25 cellular contexts compared by ENCODE assay signal in the genomic region with DNA sequence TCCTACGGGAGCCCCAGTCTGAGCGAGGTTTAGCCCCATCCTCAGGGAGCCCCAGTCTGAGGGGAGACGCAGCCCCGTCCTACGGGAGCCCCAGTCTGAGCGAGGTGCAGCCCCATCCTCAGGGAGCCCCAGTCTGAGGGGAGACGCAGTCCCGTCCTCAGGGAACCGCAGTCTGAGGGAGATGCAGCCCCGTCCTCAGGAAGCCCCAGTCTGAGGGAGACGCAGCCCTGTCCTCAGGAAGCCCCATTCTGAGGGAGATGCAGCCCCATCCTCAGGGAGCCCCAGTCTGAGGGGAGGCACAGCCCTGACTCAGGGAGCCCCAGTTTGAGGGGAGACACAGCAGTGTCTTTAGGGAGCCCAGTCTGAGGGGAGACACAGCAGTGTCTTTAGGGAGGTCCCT. TPM values are rescaled to one million over a fixed set of nuclear protein-coding genes. Genes with fewer than 3 reads are reported as not detected.
A peak's percentile ranks its signal among the peaks of the same experiment; 100 is the strongest.
DNase-seq lines count a peak whose midpoint lies in the region; ATAC-seq and TF ChIP-seq lines count a peak whose summit lies in the region.
"Had no signal": no experiment of that assay in that cellular context is flagged by ENCODE, and none has a peak within 500 bp of the region (broad histone marks: within the 10 kb centered on the region; RNA-seq: fewer than 3 reads in every experiment).

No MANE protein-coding gene starts in this region.

- in situ Hi-C loops in mammary epithelial cell (cut with MboI; ENCODE audit: low sequenced_read_pairs in 2 of 2): no loop called here
- in situ Hi-C loops in IMR-90 (cut with MboI; ENCODE audit: low sequenced_read_pairs): no loop called here

- no peak overlapping the region for H3K9ac ChIP-seq in mammary epithelial cell (ENCODE audit: insufficient read depth, low read length)
- H3K9ac ChIP-seq in IMR-90 (ENCODE audit: low read depth, low read length): no peak overlapping the region
- H3K9ac ChIP-seq: KMS-11 had no signal

- H3K27me3 ChIP-seq in mammary epithelial cell (ENCODE audit: insufficient read depth, low read length) (no peaks in the 10 kb centered on the region), IMR-90 (ENCODE audit: control insufficient read depth, insufficient read depth, low read length) (no peaks in the 10 kb centered on the region), lower lobe of right lung (ENCODE audit: low read depth) (no peaks in the 10 kb centered on the region), A673 (replicated peaks; ENCODE audit: insufficient read depth, low read depth, low read length, poor library complexity) (no peaks in the 10 kb centered on the region)
- H3K27me3 ChIP-seq: sigmoid colon had no signal

- no peak for ATAC-seq in IMR-90 (ENCODE audit: low read depth)
- ATAC-seq in lower lobe of right lung: no peak
- no peak for ATAC-seq in stimulated activated memory B cell treated with anti-CD40 and anti-IgM and Interleukin-4, amounts not matched to agents 10 μg/mL and 1 μg/mL and 100 μg/mL, for 72 hours
- ATAC-seq in GM21576 (IDR thresholded peaks at IDR 0.05; ENCODE audit: unreplicated experiment): no peak

- BruUV-seq in MCF 10A (replicated peaks; lab: Mats Ljungman, UMichigan): no TSS peak
- BruUV-seq in mammary epithelial cell (replicated peaks; lab: Mats Ljungman, UMichigan): no TSS peak
- BruUV-seq in IMR-90 (replicated peaks; lab: Mats Ljungman, UMichigan): no TSS peak
- BruUV-seq in A673 (replicated peaks; lab: Mats Ljungman, UMichigan): no TSS peak

- peak overlapping the region; percentile 71 for H3K4ac ChIP-seq in IMR-90 (ENCODE audit: low read depth, low read length)

- no peak for TF ChIP-seq RAD21 in IMR-90 (IDR thresholded peaks at IDR 0.05; ENCODE audit: low read length)

- POLR2A ChIA-PET in MCF 10A (lab: Yijun Ruan, JAX): no interaction called here
- POLR2A ChIA-PET in IMR-90 (lab: Charles Lee; ENCODE audit: unreplicated experiment): no interaction called here
- POLR2A ChIA-PET in A673 (lab: Charles Lee; ENCODE audit: low non-redundant PET): no interaction called here

- peaks cover 15% of the 10 kb centered on the region for H3K9me1 ChIP-seq in IMR-90 (ENCODE audit: insufficient read depth, low read length)

- intact Hi-C loops in MCF 10A (cut with micrococcal nuclease): no loop called here
- intact Hi-C loops in mammary epithelial cell (cut with micrococcal nuclease): loop anchor here (1.0 to 2.0 kb wide), 2 partner anchors 74 to 267 kb away; no protein-coding TSS in a partner anchor
- intact Hi-C loops in IMR-90 (cut with micrococcal nuclease): no loop called here
- intact Hi-C loops in lower lobe of right lung (cut with DNase I): no loop called here
- intact Hi-C loops in A673 (cut with micrococcal nuclease; ENCODE audit: unreplicated experiment): no loop called here

- H3K4me2 ChIP-seq in mammary epithelial cell (ENCODE audit: insufficient read depth, low read depth, low read length) (no peak overlapping the region), IMR-90 (ENCODE audit: low read depth, low read length) (no peak overlapping the region)
- H3K4me2 ChIP-seq: GM23338, KMS-11 had no signal

- no peaks in the 10 kb centered on the region for H3K79me2 ChIP-seq in mammary epithelial cell (ENCODE audit: insufficient read depth, low read length)

- H2BK20ac ChIP-seq in IMR-90 (ENCODE audit: low read depth, low read length): peak overlapping the region; percentile 70; the same call in 1 of the 2 replicates

- no peak overlapping the region for H3K56ac ChIP-seq in IMR-90 (ENCODE audit: extremely low read depth, insufficient read depth, low read length)

- H3K4me3 Mint-ChIP-seq in MCF 10A (ENCODE audit: unreplicated experiment): no peak overlapping the region
- H3K4me3 Mint-ChIP-seq in stimulated activated memory B cell treated with anti-CD40 and anti-IgM and Interleukin-4, amounts not matched to agents 10 μg/mL and 1 μg/mL and 100 μg/mL, for 72 hours: no peak overlapping the region
- H3K4me3 Mint-ChIP-seq: activated CD4-positive, alpha-beta T cell treated with anti-CD3 and anti-CD28 coated beads, Interleukin-2, amount 10 ng/mL, durations not matched to agents 7 days and 5 days; GM23338; type B pancreatic cell had no signal

- no peaks in the 10 kb centered on the region for H3K36me3 ChIP-seq in mammary epithelial cell (ENCODE audit: insufficient read depth, low read length)
- H3K36me3 ChIP-seq in IMR-90 (ENCODE audit: control insufficient read depth, insufficient read depth, low read length): no peaks in the 10 kb centered on the region
- H3K36me3 ChIP-seq in lower lobe of right lung: no peaks in the 10 kb centered on the region
- no peaks in the 10 kb centered on the region for H3K36me3 ChIP-seq in A673 (ENCODE audit: insufficient read depth, low read length, poor library complexity, severe bottlenecking)
- H3K36me3 ChIP-seq: sigmoid colon had no signal

- dilution Hi-C loops in mammary epithelial cell (cut with HindIII; ENCODE audit: low sequenced_read_pairs): no loop called here
- dilution Hi-C loops in IMR-90 (cut with HindIII; ENCODE audit: low sequenced_read_pairs, unreplicated experiment): no loop called here

- CTCF ChIA-PET in MCF 10A (lab: Yijun Ruan, JAX): interaction anchor here (0.7 to 1.1 kb wide), 2 partner anchors 143 to 242 kb away, joined by 3 read pairs; no protein-coding TSS in a partner anchor
- CTCF ChIA-PET in mammary epithelial cell (lab: Charles Lee; ENCODE audit: low non-redundant PET): no interaction called here
- CTCF ChIA-PET in IMR-90 (lab: Yijun Ruan, JAX): no interaction called here
- CTCF ChIA-PET in A673 (lab: Charles Lee): no interaction called here

- no peak overlapping the region for H3K27ac ChIP-seq in mammary epithelial cell (ENCODE audit: insufficient read depth, low read depth, low read length)
- H3K27ac ChIP-seq in IMR-90 (ENCODE audit: insufficient read depth, low read length): no peak overlapping the region
- H3K27ac ChIP-seq in lower lobe of right lung: peak overlapping the region; percentile 53
- H3K27ac ChIP-seq in A673 (ENCODE audit: low read depth, low read length, poor library complexity, severe bottlenecking): no peak overlapping the region
- H3K27ac ChIP-seq: KMS-11, sigmoid colon had no signal

- no peak overlapping the region; the same call in 1 of the 2 replicates for H3K18ac ChIP-seq in IMR-90 (ENCODE audit: low read depth, low read length)

- peak overlapping the region; percentile 68; the same call in 1 of the 2 replicates for H3K14ac ChIP-seq in IMR-90 (replicated peaks; ENCODE audit: low read depth, low read length)

- H4K8ac ChIP-seq in IMR-90 (ENCODE audit: low read depth in 2 of 2, low read length in 2 of 2): no peak overlapping the region; a peak in 1 of 4 replicates

- H3K4me1 Mint-ChIP-seq in MCF 10A (ENCODE audit: insufficient read depth, unreplicated experiment): peaks cover 24% of the 10 kb centered on the region
- H3K4me1 Mint-ChIP-seq in stimulated activated memory B cell treated with anti-CD40 and anti-IgM and Interleukin-4, amounts not matched to agents 10 μg/mL and 1 μg/mL and 100 μg/mL, for 72 hours: peaks cover 23% of the 10 kb centered on the region

- H4K5ac ChIP-seq in IMR-90 (ENCODE audit: low read depth, low read length): no peak overlapping the region

- no peaks in the 10 kb centered on the region for H3K27me3 Mint-ChIP-seq in MCF 10A (ENCODE audit: insufficient read depth, unreplicated experiment)
- H3K27me3 Mint-ChIP-seq in stimulated activated memory B cell treated with anti-CD40 and anti-IgM and Interleukin-4, amounts not matched to agents 10 μg/mL and 1 μg/mL and 100 μg/mL, for 72 hours: peaks cover 20% of the 10 kb centered on the region
- H3K27me3 Mint-ChIP-seq: activated CD4-positive, alpha-beta T cell treated with anti-CD3 and anti-CD28 coated beads, Interleukin-2, amount 10 ng/mL, durations not matched to agents 7 days and 5 days; type B pancreatic cell had no signal

- H4K20me1 ChIP-seq in mammary epithelial cell (ENCODE audit: insufficient read depth, low read length) (no peaks in the 10 kb centered on the region), IMR-90 (ENCODE audit: insufficient read depth, low read length) (no peaks in the 10 kb centered on the region)

- peak overlapping the region; percentile 93 for H2AK5ac ChIP-seq in IMR-90 (ENCODE audit: low read depth, low read length)

- H3K23ac ChIP-seq in IMR-90 (ENCODE audit: low read depth, low read length): no peak overlapping the region

- H2AK9ac ChIP-seq in IMR-90 (replicated peaks; ENCODE audit: low read depth, low read length, poor library complexity): no peak overlapping the region

- 0 out of 3 replicates have a peak overlapping the region, but pooled peaks have one; percentile 43 for H2BK15ac ChIP-seq in IMR-90 (ENCODE audit: low read depth, low read length)

- no peaks in the 10 kb centered on the region for H3K9me3 Mint-ChIP-seq in MCF 10A (ENCODE audit: unreplicated experiment)
- H3K9me3 Mint-ChIP-seq in stimulated activated memory B cell treated with anti-CD40 and anti-IgM and Interleukin-4, amounts not matched to agents 10 μg/mL and 1 μg/mL and 100 μg/mL, for 72 hours: no peaks in the 10 kb centered on the region
- H3K9me3 Mint-ChIP-seq: activated CD4-positive, alpha-beta T cell treated with anti-CD3 and anti-CD28 coated beads, Interleukin-2, amount 10 ng/mL, durations not matched to agents 7 days and 5 days; GM23338; type B pancreatic cell had no signal

- no peaks in the 10 kb centered on the region for H3K9me3 ChIP-seq in mammary epithelial cell (replicated peaks; ENCODE audit: insufficient read depth, low read length)
- H3K9me3 ChIP-seq in IMR-90 (ENCODE audit: control insufficient read depth, insufficient read depth, low read length): no peaks in the 10 kb centered on the region
- H3K9me3 ChIP-seq in lower lobe of right lung: no peaks in the 10 kb centered on the region
- no peaks in the 10 kb centered on the region for H3K9me3 ChIP-seq in A673 (ENCODE audit: low read depth, low read length, poor library complexity, severe bottlenecking)
- H3K9me3 ChIP-seq: sigmoid colon had no signal

- TF ChIP-seq POLR2A in IMR-90 (IDR thresholded peaks at IDR 0.05; ENCODE audit: low read depth, low read length): no peak

- peak overlapping the region; percentile 41; the same call in 1 of the 2 replicates for H2BK120ac ChIP-seq in IMR-90 (ENCODE audit: low read depth, low read length)

- no peak overlapping the region for H2BK5ac ChIP-seq in IMR-90 (ENCODE audit: low read depth, low read length, poor library complexity, severe bottlenecking)

- H3K79me1 ChIP-seq in IMR-90 (ENCODE audit: low read depth in 1 of 2, low read length in 2 of 2): no peaks in the 10 kb centered on the region

- peak overlapping the region; percentile 73 for H3K27ac Mint-ChIP-seq in MCF 10A (ENCODE audit: low read depth, unreplicated experiment)
- H3K27ac Mint-ChIP-seq in stimulated activated memory B cell treated with anti-CD40 and anti-IgM and Interleukin-4, amounts not matched to agents 10 μg/mL and 1 μg/mL and 100 μg/mL, for 72 hours: peak overlapping the region; percentile 57
- H3K27ac Mint-ChIP-seq: activated CD4-positive, alpha-beta T cell treated with anti-CD3 and anti-CD28 coated beads, Interleukin-2, amount 10 ng/mL, durations not matched to agents 7 days and 5 days; GM23338 had no signal

- no peak overlapping the region for H3K4me3 ChIP-seq in mammary epithelial cell (replicated peaks in 1 of 3; ENCODE audit: insufficient read depth in 1 of 3, low read depth in 2 of 3, low read length in 3 of 3)
- no peak overlapping the region for H3K4me3 ChIP-seq in IMR-90 (ENCODE audit: insufficient read depth, low read depth, low read length)
- H3K4me3 ChIP-seq in lower lobe of right lung: no peak overlapping the region
- no peak overlapping the region for H3K4me3 ChIP-seq in A673 (ENCODE audit: low read depth, low read length, poor library complexity, severe bottlenecking)
- H3K4me3 ChIP-seq: GM23338, lung, sigmoid colon had no signal

- DNase-seq in MCF 10A (ENCODE audit: unreplicated experiment) (no peak), mammary epithelial cell (no peak), IMR-90 (no peak), lower lobe of right lung (peak; percentile 31), NCI-H2227 (lab: John Stamatoyannopoulos, UW; ENCODE audit: unreplicated experiment) (no peak), A673 (ENCODE audit: low spot score) (no peak)
- DNase-seq: ACHN; activated CD4-positive, alpha-beta T cell treated with anti-CD3 and anti-CD28 coated beads, Interleukin-2, amount 10 ng/mL, durations not matched to agents 7 days and 5 days; activated effector memory CD4-positive, alpha-beta T cell treated with anti-CD3 and anti-CD28 coated beads, Interleukin-2, amount 50 U/mL, for 16 hours; cortex of kidney; DMS153; MV-4-11; NCI-H1694; NCI-H774; OCI-M1; SIG-M5; sigmoid colon; stimulated activated CD4-positive, alpha-beta T cell treated with anti-CD3 and anti-CD28 coated beads, Interleukin-2, amount 100 ng/mL, for 24 hours; stimulated activated naive CD4-positive, alpha-beta T cell treated with Interleukin-2 at 50 U/mL for 16 hours had no signal

- peak overlapping the region; percentile 14; the same call in 1 of the 2 replicates for H4K91ac ChIP-seq in IMR-90 (ENCODE audit: insufficient read depth, low read depth, low read length)

- H2AFZ ChIP-seq in mammary epithelial cell (ENCODE audit: low read depth, low read length) (no peak overlapping the region), IMR-90 (replicated peaks; ENCODE audit: low read length, poor library complexity) (no peak overlapping the region)
- H2AFZ ChIP-seq: GM23338 had no signal

- TF ChIP-seq CTCF in MCF 10A (IDR thresholded peaks at IDR 0.05; ENCODE audit: unreplicated experiment): no peak
- no peak for TF ChIP-seq CTCF in mammary epithelial cell (conservative IDR thresholded peaks at IDR 0.05 in 1 of 2, IDR thresholded peaks at IDR 0.05 in 1 of 2; ENCODE audit: extremely low read depth in 1 of 2, insufficient read depth in 1 of 2, low read depth in 1 of 2, low read length in 2 of 2)
- TF ChIP-seq CTCF in IMR-90 (conservative IDR thresholded peaks at IDR 0.05; ENCODE audit: low read depth, low read length): no peak
- TF ChIP-seq CTCF in lower lobe of right lung (IDR thresholded peaks at IDR 0.05): no peak
- no peak for TF ChIP-seq CTCF in A673 (conservative IDR thresholded peaks at IDR 0.05; ENCODE audit: low read depth, low read length)

- 100% methylated on average over 2 of the region's 11 CpGs for WGBS in mammary epithelial cell (ENCODE audit: low coverage, missing lambda C conversion rate)
- WGBS in IMR-90 (ENCODE audit: extremely low coverage in 2 of 2, insufficient read length in 1 of 2), 2 experiments: 95% methylated on average over 10 of the region's 11 CpGs; no CpG with 5 or more reads in 1 of the 2 experiments

- peaks cover 21% of the 10 kb centered on the region for H3K4me1 ChIP-seq in mammary epithelial cell (ENCODE audit: insufficient read depth, low read length)
- H3K4me1 ChIP-seq in IMR-90 (ENCODE audit: control insufficient read depth, insufficient read depth, low read length): peaks cover 23% of the 10 kb centered on the region
- peaks cover 42% of the 10 kb centered on the region for H3K4me1 ChIP-seq in lower lobe of right lung
- H3K4me1 ChIP-seq in A673 (ENCODE audit: insufficient read depth, low read length, poor library complexity, severe bottlenecking): no peaks in the 10 kb centered on the region
- H3K4me1 ChIP-seq: sigmoid colon had no signal

- H3K36me3 Mint-ChIP-seq in MCF 10A (ENCODE audit: insufficient read depth, unreplicated experiment): no peaks in the 10 kb centered on the region
- H3K36me3 Mint-ChIP-seq in stimulated activated memory B cell treated with anti-CD40 and anti-IgM and Interleukin-4, amounts not matched to agents 10 μg/mL and 1 μg/mL and 100 μg/mL, for 72 hours: no peaks in the 10 kb centered on the region
- H3K36me3 Mint-ChIP-seq: type B pancreatic cell had no signal

RNA-seq across cellular contexts. Expression of a gene that starts 27.9 kb away (rescaled TPM):
- 265 and 366 TPM in 2 replicates for total RNA-seq in MCF 10A (2022)
- total RNA-seq in mammary epithelial cell: 100 to 1,000 TPM; 161 to 313 TPM
- polyA plus RNA-seq in mammary epithelial cell: 196 TPM
- polyA minus RNA-seq in mammary epithelial cell: 634 TPM
- 156 and 190 TPM in 2 replicates for total RNA-seq in IMR-90 (2012; rRNA removed)
- polyA plus RNA-seq in IMR-90 (2012; rRNA removed): 211 and 234 TPM in 2 replicates
- polyA plus RNA-seq in IMR-90 (2012; cell fraction: cytosol; rRNA removed): 69.3 and 213 TPM in 2 replicates
- 853 and 1,420 TPM in 2 replicates for polyA plus RNA-seq in IMR-90 (2012; cell fraction: nucleus; rRNA removed; ENCODE audit: low replicate concordance)
- 196 TPM for total RNA-seq in lower lobe of right lung
- total RNA-seq in A673 (2021): 116 and 144 TPM in 2 replicates
